ENCODE assay signal across 23 cellular contexts in the genomic region with DNA sequence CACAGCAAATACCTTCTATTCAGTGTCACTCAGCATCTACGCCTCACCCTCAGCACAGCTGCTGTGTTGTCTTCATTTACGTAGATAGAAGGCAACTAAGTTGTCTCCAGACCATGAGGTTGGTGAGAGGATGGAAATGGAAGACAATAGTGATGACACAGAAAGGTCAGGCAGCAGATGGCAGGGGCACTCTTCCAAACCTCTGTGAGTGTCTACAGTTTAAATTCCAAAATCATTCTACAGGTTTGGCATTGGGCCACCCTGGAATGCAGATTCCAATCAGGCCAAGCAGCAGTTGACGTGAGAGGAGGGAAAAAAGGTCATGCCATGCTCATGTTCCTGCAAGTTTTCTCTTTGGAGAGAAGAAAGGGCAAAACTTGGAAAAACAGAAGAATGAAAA.
A peak's percentile ranks its signal among the peaks of the same experiment; 100 is the strongest.
DNase-seq lines count a peak whose midpoint lies in the region; ATAC-seq and TF ChIP-seq lines count a peak whose summit lies in the region.
"Had no signal": no experiment of that assay in that cellular context is flagged by ENCODE, and none has a peak within 500 bp of the region (broad histone marks: within the 10 kb centered on the region; RNA-seq: fewer than 3 reads in every experiment).

No MANE protein-coding gene starts in this region.

- H3K36me3 Mint-ChIP-seq in CD4-positive, alpha-beta memory T cell = no peaks in the 10 kb centered on the region
- H3K36me3 Mint-ChIP-seq: natural killer cell treated with Interleukin-12 subunit alpha and Interleukin-12 subunit beta and Interleukin-15 and Interleukin-18, amount 100 ng/mL, for 72 hours; WTC11 had no signal

- no peak overlapping the region for H3K4me3 Mint-ChIP-seq in CD4-positive, alpha-beta memory T cell
- H3K4me3 Mint-ChIP-seq: natural killer cell treated with Interleukin-12 subunit alpha and Interleukin-12 subunit beta and Interleukin-15 and Interleukin-18, amount 100 ng/mL, for 72 hours; WTC11 had no signal

- no peaks in the 10 kb centered on the region; the same call in 1 of the 2 replicates for H3K4me1 ChIP-seq in SJCRH30
- no peaks in the 10 kb centered on the region for H3K4me1 ChIP-seq in CD4-positive, alpha-beta memory T cell (ENCODE audit: insufficient read depth, low read length)
- H3K4me1 ChIP-seq: prostate gland, suprapubic skin had no signal

- no peak overlapping the region for H3K27ac ChIP-seq in SJCRH30
- H3K27ac ChIP-seq in CD4-positive, alpha-beta memory T cell (ENCODE audit: low read depth, low read length) = no peak overlapping the region
- H3K27ac ChIP-seq: cardiac muscle cell, dorsolateral prefrontal cortex, heart right ventricle, prostate gland, suprapubic skin had no signal

- POLR2A ChIA-PET in CD4-positive, alpha-beta memory T cell (lab: Charles Lee; ENCODE audit: partially characterized antibody) = no interaction called here

- peaks cover 0 to 3% (median 0%) of the 10 kb centered on the region in 8 donors for H3K9me3 Mint-ChIP-seq in CD4-positive, alpha-beta memory T cell
- H3K9me3 Mint-ChIP-seq: natural killer cell treated with Interleukin-12 subunit alpha and Interleukin-12 subunit beta and Interleukin-15 and Interleukin-18, amount 100 ng/mL, for 72 hours; WTC11 had no signal

- no peak overlapping the region for H3K27ac Mint-ChIP-seq in CD4-positive, alpha-beta memory T cell
- H3K27ac Mint-ChIP-seq: natural killer cell treated with Interleukin-12 subunit alpha and Interleukin-12 subunit beta and Interleukin-15 and Interleukin-18, amount 100 ng/mL, for 72 hours; WTC11 had no signal

- TF ChIP-seq CTCF in foreskin fibroblast (IDR thresholded peaks at IDR 0.05; ENCODE audit: low read depth, low read length) = no peak

- DNase-seq in ELR (ENCODE audit: low read depth) (peak; percentile 8), HT1080 (ENCODE audit: low read depth) (peak; percentile 41), SJCRH30 (peak; percentile 47 to 51), foreskin fibroblast (peak; percentile 37 to 58), superior temporal gyrus (ENCODE audit: extremely low spot score) (no peak)
- DNase-seq in CD4-positive, alpha-beta memory T cell = no peak
- DNase-seq: AML-193; heart right ventricle; kidney; mesenchymal stem cell; NCI-H2081 treated with DMSO at 0.1 percent for 48 hours; NK-92 treated with Interleukin-12 subunit alpha and Interleukin-12 subunit beta, amount 100 ng/mL, for 24 hours; small intestine; stimulated activated CD4-positive, alpha-beta T cell treated with anti-CD3 and anti-CD28 coated beads, Interleukin-4, amount 100 ng/mL, for 4 hours; stimulated activated CD8-positive, alpha-beta memory T cell treated with anti-CD3 and anti-CD28 coated beads, Interleukin-4, amount 100 ng/mL, for 48 hours; T-helper 2 cell had no signal

- H3K9me3 ChIP-seq in SJCRH30 (replicated peaks) = no peaks in the 10 kb centered on the region
- H3K9me3 ChIP-seq in CD4-positive, alpha-beta memory T cell (ENCODE audit: control insufficient read depth in 1 of 2, low read length in 2 of 2) = no peaks in the 10 kb centered on the region
- H3K9me3 ChIP-seq: heart right ventricle, prostate gland, suprapubic skin had no signal

- intact Hi-C loops in CD4-positive, alpha-beta memory T cell (cut with micrococcal nuclease) = no loop called here

- H3K4me1 Mint-ChIP-seq in CD4-positive, alpha-beta memory T cell = no peaks in the 10 kb centered on the region

- H3K36me3 ChIP-seq in SJCRH30 = no peaks in the 10 kb centered on the region
- no peaks in the 10 kb centered on the region for H3K36me3 ChIP-seq in CD4-positive, alpha-beta memory T cell (ENCODE audit: insufficient read depth, low read length)
- H3K36me3 ChIP-seq: cardiac muscle cell, heart right ventricle, prostate gland, suprapubic skin had no signal

- ATAC-seq in GM18867 (IDR thresholded peaks at IDR 0.05; ENCODE audit: unreplicated experiment) = no peak
- ATAC-seq: heart right ventricle; natural killer cell treated with Interleukin-12 subunit alpha and Interleukin-12 subunit beta and Interleukin-15 and Interleukin-18, amount 100 ng/mL, for 72 hours; WTC11 had no signal

- CTCF ChIA-PET in CD4-positive, alpha-beta memory T cell (lab: Charles Lee; ENCODE audit: partially characterized antibody) = no interaction called here

- H3K27me3 ChIP-seq in SJCRH30 = no peaks in the 10 kb centered on the region
- H3K27me3 ChIP-seq in CD4-positive, alpha-beta memory T cell (ENCODE audit: insufficient read depth, low read length) = no peaks in the 10 kb centered on the region
- H3K27me3 ChIP-seq: cardiac muscle cell, dorsolateral prefrontal cortex, heart right ventricle, suprapubic skin had no signal

- peaks cover 0 to 2% of the 10 kb centered on the region in 2 donors for H3K27me3 Mint-ChIP-seq in CD4-positive, alpha-beta memory T cell
- H3K27me3 Mint-ChIP-seq: natural killer cell treated with Interleukin-12 subunit alpha and Interleukin-12 subunit beta and Interleukin-15 and Interleukin-18, amount 100 ng/mL, for 72 hours had no signal

- H3K4me3 ChIP-seq in SJCRH30 (no peak overlapping the region), foreskin fibroblast (ENCODE audit: low read depth in 1 of 2, low read length in 2 of 2) (no peak overlapping the region)
- H3K4me3 ChIP-seq in CD4-positive, alpha-beta memory T cell (ENCODE audit: low read length in 2 of 2) = no peak overlapping the region
- H3K4me3 ChIP-seq: cardiac muscle cell, dorsolateral prefrontal cortex, heart right ventricle, prostate gland, suprapubic skin had no signal

Comparison
In these comparisons a context has a peak if more than half of its experiments do, and no peak if none do; other contexts are left out.
1. DNase-seq: peak in ELR (single experiment), HT1080 (single experiment), SJCRH30 (2 of 2) and foreskin fibroblast (2 of 2); none in superior temporal gyrus (single experiment) and CD4-positive, alpha-beta memory T cell (0 of 5).